Comparison of ENCODE assay signal across 8 cellular contexts in genomic region chr6:56851541-56852248, GRCh38.
DNase-seq lines count a peak whose midpoint lies in the region; ATAC-seq and TF ChIP-seq lines count a peak whose summit lies in the region.

No MANE protein-coding gene starts in this region.

- no peaks in the 10 kb centered on the region for H3K27me3 ChIP-seq in cardiac muscle cell
- H3K27me3 ChIP-seq in osteoblast (ENCODE audit: insufficient read depth, low read length): no peaks in the 10 kb centered on the region

- peak; percentile 49 for TF ChIP-seq POLR2A in GM19193 (IDR thresholded peaks at IDR 0.05; ENCODE audit: extremely low read depth, insufficient read depth, insufficient read length)

- peak; percentile 92 for ATAC-seq in HG03159 (IDR thresholded peaks at IDR 0.05; ENCODE audit: unreplicated experiment)
- peak; percentile 90 for ATAC-seq in activated naive CD8-positive, alpha-beta T cell treated with anti-CD3 and anti-CD28 coated beads, Interleukin-2, amount 10 ng/mL, durations not matched to agents 7 days and 5 days (ENCODE audit: low read depth)

- no peaks in the 10 kb centered on the region for H4K20me1 ChIP-seq in osteoblast (ENCODE audit: insufficient read depth, low read length)

- H3K4me3 ChIP-seq in cardiac muscle cell (peak overlapping the region; percentile 30), osteoblast (ENCODE audit: insufficient read depth, low read length) (peak overlapping the region; percentile 80)

- H3K79me2 ChIP-seq in osteoblast (ENCODE audit: insufficient read depth, low read length): peaks cover 67% of the 10 kb centered on the region

- peaks cover 19% of the 10 kb centered on the region for H3K4me1 Mint-ChIP-seq in activated naive CD8-positive, alpha-beta T cell treated with anti-CD3 and anti-CD28 coated beads, Interleukin-2, amount 10 ng/mL, durations not matched to agents 7 days and 5 days

- H3K4me3 Mint-ChIP-seq in activated naive CD8-positive, alpha-beta T cell treated with anti-CD3 and anti-CD28 coated beads, Interleukin-2, amount 10 ng/mL, durations not matched to agents 7 days and 5 days: peak overlapping the region; percentile 70

- H3K9me3 ChIP-seq in cardiac muscle cell (ENCODE audit: low read depth) (no peaks in the 10 kb centered on the region), osteoblast (ENCODE audit: low read depth, low read length) (no peaks in the 10 kb centered on the region)

- H3K27ac ChIP-seq in cardiac muscle cell (no peak overlapping the region), osteoblast (ENCODE audit: low read depth, low read length) (peak overlapping the region; percentile 90)

- H3K36me3 ChIP-seq in cardiac muscle cell (no peaks in the 10 kb centered on the region), osteoblast (ENCODE audit: insufficient read depth, low read length) (no peaks in the 10 kb centered on the region)

- H2AFZ ChIP-seq in osteoblast (ENCODE audit: low read length): peak overlapping the region; percentile 55

- no peak overlapping the region for H3K27ac Mint-ChIP-seq in activated naive CD8-positive, alpha-beta T cell treated with anti-CD3 and anti-CD28 coated beads, Interleukin-2, amount 10 ng/mL, durations not matched to agents 7 days and 5 days

- TF ChIP-seq CTCF in cardiac muscle cell (IDR thresholded peaks at IDR 0.05; ENCODE audit: low read depth, low read length) (peak; percentile 68), osteoblast (IDR thresholded peaks at IDR 0.05; ENCODE audit: extremely low read depth, low read depth, low read length) (peak; percentile 80)

- DNase-seq in DMS153 treated with DMSO at 0.1 percent for 48 hours (lab: John Stamatoyannopoulos, UW; ENCODE audit: unreplicated experiment) (peak; percentile 84), NCI-H748 treated with DMSO at 0.1 percent for 48 hours (lab: John Stamatoyannopoulos, UW) (peak; percentile 43), cardiac muscle cell (ENCODE audit: low read depth in 1 of 2, low spot score in 1 of 2) (peak; percentile 73 to 88), osteoblast (ENCODE audit: insufficient read length, low spot score, missing footprints) (peak; percentile 80), cortex of kidney (lab: John Stamatoyannopoulos, UW) (no peak)
- peak; percentile 48 for DNase-seq in activated naive CD8-positive, alpha-beta T cell treated with anti-CD3 and anti-CD28 coated beads, Interleukin-2, amount 10 ng/mL, durations not matched to agents 7 days and 5 days

- H3K36me3 Mint-ChIP-seq in activated naive CD8-positive, alpha-beta T cell treated with anti-CD3 and anti-CD28 coated beads, Interleukin-2, amount 10 ng/mL, durations not matched to agents 7 days and 5 days: no peaks in the 10 kb centered on the region

- POLR2A ChIA-PET in activated naive CD8-positive, alpha-beta T cell treated with anti-CD3 and anti-CD28 coated beads, Interleukin-2, amount 10 ng/mL, durations not matched to agents 7 days and 5 days (lab: Charles Lee): interaction anchor here (1.0 kb wide), 1 partner anchor 139 kb away, joined by 3 read pairs; no protein-coding TSS in a partner anchor

- no peaks in the 10 kb centered on the region for H3K4me1 ChIP-seq in cardiac muscle cell (ENCODE audit: low read depth)
- H3K4me1 ChIP-seq in osteoblast (ENCODE audit: insufficient read depth, low read length): peaks cover 40% of the 10 kb centered on the region

- H3K27me3 Mint-ChIP-seq in activated naive CD8-positive, alpha-beta T cell treated with anti-CD3 and anti-CD28 coated beads, Interleukin-2, amount 10 ng/mL, durations not matched to agents 7 days and 5 days: peaks cover 46% of the 10 kb centered on the region

- H3K4me2 ChIP-seq in osteoblast (ENCODE audit: insufficient read depth, low read length): peak overlapping the region; percentile 91

- no peaks in the 10 kb centered on the region for H3K9me3 Mint-ChIP-seq in activated naive CD8-positive, alpha-beta T cell treated with anti-CD3 and anti-CD28 coated beads, Interleukin-2, amount 10 ng/mL, durations not matched to agents 7 days and 5 days
